ENCODE assay signal across 15 cellular contexts in genomic region chr2:137411556-137411955, GRCh38.
DNase-seq lines count a peak whose midpoint lies in the region; ATAC-seq and TF ChIP-seq lines count a peak whose summit lies in the region.
"Had no signal": no experiment of that assay in that cellular context is flagged by ENCODE, and none has a peak within 500 bp of the region (broad histone marks: within the 10 kb centered on the region; RNA-seq: fewer than 3 reads in every experiment).

No MANE protein-coding gene starts in this region.

- TF ChIP-seq CTCF in Caco-2 (IDR thresholded peaks at IDR 0.05; ENCODE audit: insufficient read depth in 1 of 2, low read depth in 1 of 2, low read length in 1 of 2, severe bottlenecking in 1 of 2, unreplicated experiment in 1 of 2) (no peak), epithelial cell of esophagus (IDR thresholded peaks at IDR 0.05; ENCODE audit: insufficient read depth, low read depth, low read length, missing control alignments) (no peak), progenitor cell of endocrine pancreas (IDR thresholded peaks at IDR 0.05; ENCODE audit: unreplicated experiment) (no peak)

- DNase-seq in Caco-2 (peak; percentile 85 to 92), epithelial cell of esophagus (ENCODE audit: low read depth) (peak; percentile 5), islet precursor cell (peak; percentile 86), progenitor cell of endocrine pancreas (ENCODE audit: low spot score, unreplicated experiment) (no peak), hypothalamus (lab: John Stamatoyannopoulos, UW) (no peak)
- no peak for DNase-seq in activated CD4-positive, CD25-positive, alpha-beta regulatory T cell treated with anti-CD3 and anti-CD28 coated beads, Interleukin-2, amount 50 U/mL, for 72 hours
- DNase-seq: AML-193; CD4-positive, alpha-beta T cell; DMS153; DMS79; GF-D8; H9 had no signal

- intact Hi-C loops in Caco-2 (cut with micrococcal nuclease; ENCODE audit: unreplicated experiment), result loop anchor here (2.0 kb wide), 1 partner anchor 203 kb away; no protein-coding TSS in a partner anchor

- no peaks in the 10 kb centered on the region; the same call in 1 of the 2 replicates for H3K36me3 ChIP-seq in Caco-2 (ENCODE audit: control insufficient read depth, insufficient read depth, low read length)

- no peak for ATAC-seq in HG02852 (IDR thresholded peaks at IDR 0.05; ENCODE audit: unreplicated experiment)
- ATAC-seq in GM19467 (IDR thresholded peaks at IDR 0.05; ENCODE audit: unreplicated experiment), result no peak
- ATAC-seq: A549 had no signal

- peaks cover 16% of the 10 kb centered on the region for H3K36me3 Mint-ChIP-seq in Caco-2 (ENCODE audit: insufficient read depth, unreplicated experiment)
- peaks cover 6% of the 10 kb centered on the region for H3K36me3 Mint-ChIP-seq in progenitor cell of endocrine pancreas (ENCODE audit: insufficient read depth)

- H3K4me3 Mint-ChIP-seq in Caco-2 (ENCODE audit: unreplicated experiment) (peak overlapping the region; percentile 55), progenitor cell of endocrine pancreas (ENCODE audit: low read depth) (no peak overlapping the region)
- H3K4me3 Mint-ChIP-seq: CD4-positive, alpha-beta T cell; H9 had no signal

- CTCF ChIA-PET in Caco-2 (lab: Charles Lee), result no interaction called here

- H3K27ac Mint-ChIP-seq in Caco-2 (ENCODE audit: unreplicated experiment) (peak overlapping the region; percentile 89), progenitor cell of endocrine pancreas (peak overlapping the region; percentile 50)
- H3K27ac Mint-ChIP-seq: CD4-positive, alpha-beta T cell; H9 had no signal

- H3K4me3 ChIP-seq in Caco-2 (ENCODE audit: low read depth, low read length), result no peak overlapping the region
- H3K4me3 ChIP-seq in epithelial cell of esophagus (ENCODE audit: low read length), result no peak overlapping the region
- H3K4me3 ChIP-seq: A549 had no signal

- H3K4me1 Mint-ChIP-seq in Caco-2 (ENCODE audit: low read depth, unreplicated experiment) (peaks cover 14% of the 10 kb centered on the region), progenitor cell of endocrine pancreas (ENCODE audit: low read depth) (peaks cover 11% of the 10 kb centered on the region)

- H3K27me3 ChIP-seq in Caco-2 (replicated peaks; ENCODE audit: control insufficient read depth, insufficient read depth, low read length), result no peaks in the 10 kb centered on the region

- POLR2A ChIA-PET in Caco-2 (lab: Charles Lee), result no interaction called here

- H3K27me3 Mint-ChIP-seq in Caco-2 (ENCODE audit: insufficient read depth, unreplicated experiment) (no peaks in the 10 kb centered on the region), progenitor cell of endocrine pancreas (no peaks in the 10 kb centered on the region)
- H3K27me3 Mint-ChIP-seq: CD4-positive, alpha-beta T cell had no signal

- H3K9me3 Mint-ChIP-seq in Caco-2 (ENCODE audit: unreplicated experiment), result peaks cover 39% of the 10 kb centered on the region
- H3K9me3 Mint-ChIP-seq in progenitor cell of endocrine pancreas (ENCODE audit: low read depth), result peaks cover 10% of the 10 kb centered on the region
- H3K9me3 Mint-ChIP-seq: H9 had no signal

- no peaks in the 10 kb centered on the region for H3K9me3 ChIP-seq in Caco-2
- H3K9me3 ChIP-seq: A549 had no signal

- peaks cover 18% of the 10 kb centered on the region for H3K4me1 ChIP-seq in Caco-2
- H3K4me1 ChIP-seq: A549 had no signal

- no TSS peak for BruUV-seq in Caco-2 (replicated peaks; lab: Mats Ljungman, UMichigan)

Comparison
In these comparisons a context has a peak if more than half of its experiments do, and no peak if none do; other contexts are left out.
1. DNase-seq: peak in Caco-2 (2 of 2), epithelial cell of esophagus (single experiment) and islet precursor cell (single experiment); none in progenitor cell of endocrine pancreas (single experiment), hypothalamus (0 of 51) and activated CD4-positive, CD25-positive, alpha-beta regulatory T cell treated with anti-CD3 and anti-CD28 coated beads, Interleukin-2, amount 50 U/mL, for 72 hours (single experiment).